In the genomic region with DNA sequence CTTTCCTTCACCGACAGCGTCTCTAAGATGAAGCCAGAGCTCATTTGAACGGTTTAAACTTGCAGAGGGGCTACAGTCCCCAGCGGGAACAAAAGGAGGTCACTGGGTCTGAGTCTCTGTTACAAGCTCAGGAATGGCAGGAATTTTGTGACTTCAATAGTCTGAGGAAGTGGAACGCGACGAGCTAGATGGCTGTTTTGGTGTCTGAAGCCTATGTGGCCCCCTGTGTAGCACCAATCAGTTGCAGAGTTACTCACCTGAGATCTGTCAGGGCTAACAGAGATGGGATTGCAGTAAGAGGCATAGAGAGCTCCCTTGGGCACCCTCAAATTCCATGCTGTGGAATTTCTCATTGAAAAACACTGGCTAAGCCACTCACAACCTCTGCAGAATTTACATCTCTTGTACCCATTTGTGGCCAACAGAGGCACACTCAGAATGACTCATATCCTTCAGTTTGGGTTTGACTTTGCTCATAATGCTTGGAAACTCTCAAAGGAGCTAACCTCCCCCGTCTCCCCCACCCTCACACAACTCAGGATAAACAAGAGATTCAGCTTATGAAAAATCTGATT, we compare ENCODE assay signal across 10 cellular contexts. TPM values are rescaled to one million over a fixed set of nuclear protein-coding genes. Genes with fewer than 3 reads are reported as not detected.
DNase-seq lines count a peak whose midpoint lies in the region; ATAC-seq lines count a peak whose summit lies in the region.
"Had no signal": no experiment of that assay in that cellular context is flagged by ENCODE, and none has a peak within 500 bp of the region (broad histone marks: within the 10 kb centered on the region; RNA-seq: fewer than 3 reads in every experiment).

No MANE protein-coding gene starts in this region.

- H3K4me3 ChIP-seq in ACC112 (ENCODE audit: low read depth, low read length) (peak overlapping the region; percentile 19), mesodermal cell (ENCODE audit: extremely low read depth, insufficient read depth, low read length, poor library complexity, severe bottlenecking) (no peak overlapping the region)

- peaks cover 13% of the 10 kb centered on the region for H3K27me3 Mint-ChIP-seq in activated naive CD8-positive, alpha-beta T cell treated with anti-CD3 and anti-CD28 coated beads, Interleukin-2, amount 10 ng/mL, durations not matched to agents 7 days and 5 days

- H3K36me3 ChIP-seq in ACC112 (ENCODE audit: insufficient read depth, low read length) (no peaks in the 10 kb centered on the region), mesodermal cell (ENCODE audit: control insufficient read depth, insufficient read depth, low read length) (no peaks in the 10 kb centered on the region)

- DNase-seq in HK-2 (ENCODE audit: unreplicated experiment) (peak; percentile 3), NOMO-1 (lab: John Stamatoyannopoulos, UW; ENCODE audit: unreplicated experiment in 2 of 2) (no peak), DMS114 treated with DMSO at 0.1 percent for 48 hours (lab: John Stamatoyannopoulos, UW; ENCODE audit: unreplicated experiment) (no peak)
- no peak for DNase-seq in activated naive CD8-positive, alpha-beta T cell treated with anti-CD3 and anti-CD28 coated beads, Interleukin-2, amount 10 ng/mL, durations not matched to agents 7 days and 5 days

- H3K9me3 Mint-ChIP-seq in activated naive CD8-positive, alpha-beta T cell treated with anti-CD3 and anti-CD28 coated beads, Interleukin-2, amount 10 ng/mL, durations not matched to agents 7 days and 5 days, result no peaks in the 10 kb centered on the region

- H3K27ac ChIP-seq in ACC112 (ENCODE audit: low read depth, low read length), result peak overlapping the region; percentile 59
- H3K27ac ChIP-seq in mesodermal cell (ENCODE audit: low read depth, low read length, severe bottlenecking), result peak overlapping the region; percentile 86

- H2AFZ ChIP-seq in ACC112 (ENCODE audit: low read length, unreplicated experiment), result peak overlapping the region; percentile 44

- ATAC-seq in activated naive CD8-positive, alpha-beta T cell treated with anti-CD3 and anti-CD28 coated beads, Interleukin-2, amount 10 ng/mL, durations not matched to agents 7 days and 5 days (ENCODE audit: low read depth), result peak; percentile 90
- ATAC-seq in GM19463 (IDR thresholded peaks at IDR 0.05; ENCODE audit: unreplicated experiment) (no peak), HG03457 (IDR thresholded peaks at IDR 0.05; ENCODE audit: unreplicated experiment) (no peak)
- ATAC-seq: naive thymus-derived CD4-positive, alpha-beta T cell had no signal

- no peaks in the 10 kb centered on the region for H3K79me2 ChIP-seq in ACC112 (ENCODE audit: control insufficient read depth, insufficient read depth, low read length, unreplicated experiment)

- no peak overlapping the region for H3K27ac Mint-ChIP-seq in activated naive CD8-positive, alpha-beta T cell treated with anti-CD3 and anti-CD28 coated beads, Interleukin-2, amount 10 ng/mL, durations not matched to agents 7 days and 5 days

- 2 to 3% methylated on average over 5 of the region's 8 CpGs for WGBS in mesodermal cell (ENCODE audit: insufficient coverage in 2 of 2), 2 experiments

- H3K4me1 ChIP-seq in ACC112 (ENCODE audit: control insufficient read depth, insufficient read depth, low read length, unreplicated experiment) (peaks cover 49% of the 10 kb centered on the region), mesodermal cell (ENCODE audit: control insufficient read depth, insufficient read depth, low read length, poor library complexity, severe bottlenecking) (peaks cover 33% of the 10 kb centered on the region)

- peaks cover 17% of the 10 kb centered on the region for H3K4me1 Mint-ChIP-seq in activated naive CD8-positive, alpha-beta T cell treated with anti-CD3 and anti-CD28 coated beads, Interleukin-2, amount 10 ng/mL, durations not matched to agents 7 days and 5 days

- H3K9me3 ChIP-seq in mesodermal cell (ENCODE audit: control insufficient read depth, low read length), result no peaks in the 10 kb centered on the region
- H3K9me3 ChIP-seq: Caco-2 had no signal

- H3K36me3 Mint-ChIP-seq in activated naive CD8-positive, alpha-beta T cell treated with anti-CD3 and anti-CD28 coated beads, Interleukin-2, amount 10 ng/mL, durations not matched to agents 7 days and 5 days, result no peaks in the 10 kb centered on the region
- H3K36me3 Mint-ChIP-seq: naive thymus-derived CD4-positive, alpha-beta T cell had no signal

- no peaks in the 10 kb centered on the region for H3K27me3 ChIP-seq in ACC112 (ENCODE audit: insufficient read depth, low read length)

- H3K4me3 Mint-ChIP-seq in activated naive CD8-positive, alpha-beta T cell treated with anti-CD3 and anti-CD28 coated beads, Interleukin-2, amount 10 ng/mL, durations not matched to agents 7 days and 5 days, result peak overlapping the region; percentile 23

- POLR2A ChIA-PET in activated naive CD8-positive, alpha-beta T cell treated with anti-CD3 and anti-CD28 coated beads, Interleukin-2, amount 10 ng/mL, durations not matched to agents 7 days and 5 days (lab: Charles Lee), result no interaction called here

RNA-seq across cellular contexts. Expression of gene TCP11, which starts 7.1 kb away (rescaled TPM):
- total RNA-seq in activated naive CD8-positive, alpha-beta T cell treated with anti-CD3 and anti-CD28 coated beads, Interleukin-2, amount 10 ng/mL, durations not matched to agents 7 days and 5 days, result not detected
- 0.41 TPM for polyA plus RNA-seq in mesodermal cell (2013, experiment 1 of 2)
- polyA plus RNA-seq in mesodermal cell (2013, experiment 2 of 2), result 0.51 TPM
- total RNA-seq: Caco-2; naive thymus-derived CD4-positive, alpha-beta T cell had no signal
- polyA plus RNA-seq: naive thymus-derived CD4-positive, alpha-beta T cell had no signal
